10 cellular contexts compared by ENCODE assay signal in the genomic region with DNA sequence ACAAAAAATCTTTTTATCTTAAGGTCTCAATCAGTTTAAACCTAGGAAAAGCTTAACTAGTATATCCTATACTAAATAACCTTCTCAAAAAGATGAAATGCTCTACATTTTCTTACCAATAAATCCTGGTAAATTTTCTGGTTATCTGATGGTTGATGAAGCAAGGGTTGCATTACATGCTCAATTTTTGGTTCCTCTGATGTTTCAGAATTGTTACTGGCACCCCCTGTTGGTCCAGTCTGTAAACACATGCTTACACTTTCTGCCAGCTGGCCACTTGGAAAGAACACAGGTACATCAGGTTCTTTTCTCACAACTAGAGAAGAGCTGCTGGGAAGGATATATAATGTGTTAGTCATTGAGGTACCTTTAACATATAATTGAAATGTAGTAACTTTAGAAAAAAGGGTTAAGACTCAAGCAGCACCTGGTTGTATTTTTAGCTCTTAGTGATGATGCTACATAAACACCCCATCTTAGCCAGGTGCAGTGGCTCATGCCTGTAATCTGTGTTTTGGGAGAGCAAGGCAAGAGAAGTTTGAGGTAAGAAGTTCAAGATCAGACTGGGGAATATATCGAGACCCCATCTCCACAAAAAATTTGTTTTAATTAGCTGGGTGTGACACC. TPM values are rescaled to one million over a fixed set of nuclear protein-coding genes. Genes with fewer than 3 reads are reported as not detected.
DNase-seq lines count a peak whose midpoint lies in the region; ATAC-seq and TF ChIP-seq lines count a peak whose summit lies in the region.
"Had no signal": no experiment of that assay in that cellular context is flagged by ENCODE, and none has a peak within 500 bp of the region (broad histone marks: within the 10 kb centered on the region; RNA-seq: fewer than 3 reads in every experiment).

No MANE protein-coding gene starts in this region.

- no peak for ATAC-seq in CD4-positive, CD25-positive, alpha-beta regulatory T cell (ENCODE audit: low read depth in 2 of 2)
- peak; percentile 75 for ATAC-seq in GM18868 (IDR thresholded peaks at IDR 0.05; ENCODE audit: unreplicated experiment)
- peak in 2 of 4 donors; percentile 44 to 51 for ATAC-seq in psoas muscle

- H3K9me3 Mint-ChIP-seq in CD4-positive, CD25-positive, alpha-beta regulatory T cell = no peaks in the 10 kb centered on the region

- peak; percentile 71 for TF ChIP-seq CTCF in fibroblast of mammary gland (conservative IDR thresholded peaks at IDR 0.05; ENCODE audit: control insufficient read depth, insufficient read depth, low read depth, low read length)
- TF ChIP-seq CTCF in psoas muscle (IDR thresholded peaks at IDR 0.05) = peak; percentile 53

- no peaks in the 10 kb centered on the region for H3K27me3 Mint-ChIP-seq in CD4-positive, CD25-positive, alpha-beta regulatory T cell

- H3K36me3 ChIP-seq in CD4-positive, CD25-positive, alpha-beta regulatory T cell (ENCODE audit: control insufficient read depth, insufficient read depth, low read length) = no peaks in the 10 kb centered on the region
- no peaks in the 10 kb centered on the region for H3K36me3 ChIP-seq in psoas muscle (ENCODE audit: insufficient read depth in 1 of 2, low read depth in 1 of 2)
- H3K36me3 ChIP-seq: ovary had no signal

- H3K4me1 ChIP-seq in CD4-positive, CD25-positive, alpha-beta regulatory T cell (ENCODE audit: control insufficient read depth, insufficient read depth, low read length, poor library complexity, severe bottlenecking) = no peaks in the 10 kb centered on the region
- H3K4me1 ChIP-seq in psoas muscle = no peaks in the 10 kb centered on the region
- H3K4me1 ChIP-seq: SJSA1 had no signal

- no peak overlapping the region for H3K4me3 Mint-ChIP-seq in CD4-positive, CD25-positive, alpha-beta regulatory T cell

- DNase-seq in CD4-positive, CD25-positive, alpha-beta regulatory T cell = peak in 2 of 3 donors; percentile 45 to 65
- peak; percentile 0 for DNase-seq in NCI-H146 treated with DMSO at 0.1 percent for 48 hours (lab: John Stamatoyannopoulos, UW; ENCODE audit: unreplicated experiment)
- peak; percentile 1 to 26 for DNase-seq in activated CD4-positive, alpha-beta T cell treated with anti-CD3 and anti-CD28 coated beads, Interleukin-2, amount 50 U/mL, for 4 hours
- peak; percentile 54 for DNase-seq in fibroblast of mammary gland (ENCODE audit: low read depth)
- no peak for DNase-seq in psoas muscle
- DNase-seq in posterior vena cava (ENCODE audit: low spot score) = no peak
- DNase-seq in NK-92 (lab: John Stamatoyannopoulos, UW; ENCODE audit: unreplicated experiment) = no peak

- H3K27ac Mint-ChIP-seq in CD4-positive, CD25-positive, alpha-beta regulatory T cell = peak overlapping the region in 1 of 3 donors; percentile 9

- intact Hi-C loops in psoas muscle (cut with DNase I) (loop anchor here (5.0 kb wide), 1 partner anchor 71 kb away; the partner anchor contains the start of gene PDZK1IP1 (in 2 of the 2)), posterior vena cava (cut with DNase I) (loop anchor here in 1 of 2 donors (10.0 kb wide), 1 partner anchor 78 kb away; no protein-coding TSS in a partner anchor)

- peaks cover 3% of the 10 kb centered on the region for H3K36me3 Mint-ChIP-seq in CD4-positive, CD25-positive, alpha-beta regulatory T cell

- no peak overlapping the region for H3K4me3 ChIP-seq in CD4-positive, CD25-positive, alpha-beta regulatory T cell (ENCODE audit: low read depth, low read length)
- H3K4me3 ChIP-seq in fibroblast of mammary gland (ENCODE audit: control insufficient read depth, low read depth, low read length) = no peak overlapping the region
- H3K4me3 ChIP-seq in psoas muscle = no peak overlapping the region
- H3K4me3 ChIP-seq: ovary, SJSA1 had no signal

- H3K4me1 Mint-ChIP-seq in CD4-positive, CD25-positive, alpha-beta regulatory T cell = peaks cover 0 to 1% (median 0%) of the 10 kb centered on the region in 4 donors

- no peak overlapping the region for H3K27ac ChIP-seq in CD4-positive, CD25-positive, alpha-beta regulatory T cell (ENCODE audit: insufficient read depth, low read length, poor library complexity, severe bottlenecking)
- no peak overlapping the region for H3K27ac ChIP-seq in psoas muscle
- H3K27ac ChIP-seq: ovary, SJSA1 had no signal

- no peaks in the 10 kb centered on the region for H3K27me3 ChIP-seq in CD4-positive, CD25-positive, alpha-beta regulatory T cell (ENCODE audit: control insufficient read depth, insufficient read depth, low read length)
- H3K27me3 ChIP-seq in psoas muscle (ENCODE audit: insufficient read depth in 3 of 3, low read length in 2 of 3) = no peaks in the 10 kb centered on the region
- H3K27me3 ChIP-seq: ovary, SJSA1 had no signal

- no peaks in the 10 kb centered on the region for H3K9me3 ChIP-seq in CD4-positive, CD25-positive, alpha-beta regulatory T cell (ENCODE audit: control insufficient read depth in 2 of 2, low read length in 2 of 2)
- no peaks in the 10 kb centered on the region for H3K9me3 ChIP-seq in psoas muscle
- H3K9me3 ChIP-seq: ovary, SJSA1 had no signal

- WGBS in psoas muscle, 3 donors = 92 to 97% (median 93%) methylated on average over 1 of the region's 1 CpG

RNA-seq across cellular contexts. Expression of gene TAL1, which starts 30.9 kb away (rescaled TPM):
- 4.4 TPM for total RNA-seq in CD4-positive, CD25-positive, alpha-beta regulatory T cell
- not detected for polyA plus RNA-seq in CD4-positive, CD25-positive, alpha-beta regulatory T cell
- total RNA-seq in psoas muscle (1 to 10 TPM; 1.5 to 2.1 (median 1.7) TPM), posterior vena cava (1 to 10 TPM; 5.3 to 8.7 TPM)
- 1 to 10 TPM in 1 of 3 donors, under 1 TPM in 2; 0.73 to 1.7 (median 0.92) TPM for polyA plus RNA-seq in psoas muscle
- total RNA-seq: SJSA1 had no signal

RNA-seq across cellular contexts. Expression of gene STIL, which starts 51.0 kb away (rescaled TPM):
- total RNA-seq in CD4-positive, CD25-positive, alpha-beta regulatory T cell = 5.1 TPM
- polyA plus RNA-seq in CD4-positive, CD25-positive, alpha-beta regulatory T cell = 1 to 10 TPM in 1 of 4 donors, under 1 TPM in 3; 0.64 to 1.8 (median 0.92) TPM
- total RNA-seq in psoas muscle (under 1 TPM; 0.36 to 0.48 (median 0.43) TPM), posterior vena cava (1 to 10 TPM in 1 of 2 donors, under 1 TPM in 1; 0.86 to 1.1 TPM)
- polyA plus RNA-seq in psoas muscle = 1 to 10 TPM in 1 of 3 donors, under 1 TPM in 2; 0.14 to 1.0 (median 0.35) TPM

Comparison
In these comparisons a context has a peak if more than half of its experiments do, and no peak if none do; other contexts are left out.
1. DNase-seq: peak in CD4-positive, CD25-positive, alpha-beta regulatory T cell (2 of 3), NCI-H146 treated with DMSO at 0.1 percent for 48 hours (single experiment), activated CD4-positive, alpha-beta T cell treated with anti-CD3 and anti-CD28 coated beads, Interleukin-2, amount 50 U/mL, for 4 hours (2 of 2) and fibroblast of mammary gland (single experiment); none in psoas muscle (0 of 2), posterior vena cava (single experiment) and NK-92 (single experiment).